Comparison of ENCODE assay signal across 8 cellular contexts in the genomic region with DNA sequence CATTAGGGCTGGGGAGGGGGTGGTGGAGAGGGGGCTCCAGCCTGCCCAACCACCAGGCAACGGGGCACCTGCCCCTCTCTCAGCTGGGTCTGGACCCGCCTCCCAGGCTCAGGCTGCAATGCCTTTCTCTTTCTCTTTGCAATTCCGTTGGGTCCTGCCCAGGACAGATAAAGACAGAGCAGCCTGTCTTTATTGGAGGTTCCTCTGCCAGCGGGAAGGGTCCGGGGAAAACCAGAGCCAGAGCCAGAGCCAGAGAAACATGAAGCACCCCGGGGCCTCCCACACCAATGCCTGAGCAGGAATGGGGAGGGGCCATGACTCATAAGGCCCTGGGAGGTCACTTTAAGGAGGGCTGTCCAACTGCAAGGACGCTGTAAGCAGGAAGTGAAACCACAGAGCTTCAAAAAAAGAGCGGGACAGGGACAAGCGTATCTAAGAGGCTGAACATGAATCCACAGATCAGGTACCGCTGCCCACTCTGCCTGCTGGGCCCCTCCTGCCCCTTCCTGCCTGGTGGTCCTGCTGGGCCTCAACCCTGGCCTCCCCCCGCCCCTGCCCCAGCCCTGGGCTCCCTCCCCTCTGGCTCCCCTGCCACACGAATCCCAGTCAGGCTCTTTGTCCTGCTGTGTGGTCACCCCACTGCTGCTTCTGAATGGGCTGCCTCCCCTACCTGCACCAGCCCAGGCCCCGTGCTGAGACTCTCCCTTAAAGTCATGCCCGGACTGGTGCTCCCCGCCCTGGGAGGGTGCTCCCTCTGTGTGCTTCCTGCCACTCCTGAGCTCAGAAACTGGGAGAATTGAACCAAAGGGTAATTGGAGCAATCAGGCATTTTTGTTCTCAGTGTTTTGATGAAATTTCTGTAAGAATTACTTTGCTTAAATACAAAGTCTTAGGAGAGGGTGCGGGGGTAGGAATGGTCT. TPM values are rescaled to one million over a fixed set of nuclear protein-coding genes. Genes with fewer than 3 reads are reported as not detected.
DNase-seq lines count a peak whose midpoint lies in the region; ATAC-seq, FAIRE-seq and TF ChIP-seq lines count a peak whose summit lies in the region.

TSS of gene APOBEC3B (plus strand) at position 340 of the 920 bp plus-strand sequence. CDS start at position 447, 107 bp downstream.

- H3K27ac Mint-ChIP-seq in natural killer cell = peak within 1 kb of the TSS in 1 of 2 donors; percentile 89
- H3K27ac Mint-ChIP-seq in stimulated activated naive B cell treated with anti-CD40 and anti-IgM and Interleukin-4, amounts not matched to agents 10 μg/mL and 1 μg/mL and 100 μg/mL, for 72 hours = peak within 1 kb of the TSS; percentile 95

- intact Hi-C loops in natural killer cell (cut with micrococcal nuclease) = no loop called here

- H3K79me2 ChIP-seq in OCI-LY3 (ENCODE audit: low read length) (peaks cover 4% of the 10 kb centered on the region; the same call in 1 of the 2 replicates), fibroblast of lung (ENCODE audit: control insufficient read depth, insufficient read depth, low read length) (no peaks in the 10 kb centered on the region)

- peak within 1 kb of the TSS; percentile 73 for H3K4me3 ChIP-seq in OCI-LY3 (ENCODE audit: low read length)
- H3K4me3 ChIP-seq in fibroblast of lung (replicated peaks in 1 of 4; ENCODE audit: control extremely low read depth in 1 of 4, insufficient read depth in 1 of 4, low read depth in 3 of 4, low read length in 4 of 4) = peak within 1 kb of the TSS; percentile 45 to 57 (median 52)

- H3K4me1 ChIP-seq in OCI-LY3 (ENCODE audit: low read length) (peaks cover 65% of the 10 kb centered on the region), fibroblast of lung (ENCODE audit: control insufficient read depth, extremely low read depth, insufficient read depth, low read length) (peaks cover 6% of the 10 kb centered on the region)

- FAIRE-seq in GM12892 (lab: Jason Lieb, UNC) = peak; percentile 98

- H3K36me3 ChIP-seq in OCI-LY3 (replicated peaks; ENCODE audit: low read depth, low read length) (no peaks in the 10 kb centered on the region), fibroblast of lung (ENCODE audit: control insufficient read depth, insufficient read depth, low read length) (no peaks in the 10 kb centered on the region)

- TF ChIP-seq CTCF in OCI-LY3 (IDR thresholded peaks at IDR 0.05; ENCODE audit: low read depth, low read length) = no peak
- TF ChIP-seq CTCF in fibroblast of lung (conservative IDR thresholded peaks at IDR 0.05 in 1 of 2, IDR thresholded peaks at IDR 0.05 in 1 of 2; ENCODE audit: low read depth in 1 of 2, low read length in 2 of 2) = no peak
- no peak for TF ChIP-seq CTCF in natural killer cell (IDR thresholded peaks at IDR 0.05)
- TF ChIP-seq CTCF in omental fat pad (IDR thresholded peaks at IDR 0.05) = no peak

- H3K4me1 Mint-ChIP-seq in natural killer cell = peaks cover 0 to 17% of the 10 kb centered on the region in 2 donors
- peaks cover 31 to 34% of the 10 kb centered on the region in 2 donors for H3K4me1 Mint-ChIP-seq in stimulated activated naive B cell treated with anti-CD40 and anti-IgM and Interleukin-4, amounts not matched to agents 10 μg/mL and 1 μg/mL and 100 μg/mL, for 72 hours

- no peak; the same call in 1 of the 2 replicates for TF ChIP-seq POLR2A in GM12892 (IDR thresholded peaks at IDR 0.05; ENCODE audit: low read depth, low read length)

- H3K27ac ChIP-seq in OCI-LY3 (ENCODE audit: low read length) = peak within 1 kb of the TSS; percentile 84
- peak within 1 kb of the TSS; percentile 68 for H3K27ac ChIP-seq in fibroblast of lung (ENCODE audit: insufficient read depth, low read length)

- H3K4me2 ChIP-seq in OCI-LY3 (ENCODE audit: low read length) (peak within 1 kb of the TSS; percentile 80), fibroblast of lung (ENCODE audit: extremely low read depth, insufficient read depth, low read length) (peak within 1 kb of the TSS; percentile 86)

- peak within 1 kb of the TSS; percentile 71 for H3K9ac ChIP-seq in OCI-LY3 (ENCODE audit: low read length)
- H3K9ac ChIP-seq in fibroblast of lung (ENCODE audit: insufficient read depth, low read length) = peak within 1 kb of the TSS; percentile 55

- H3K9me3 Mint-ChIP-seq in natural killer cell = no peaks in the 10 kb centered on the region
- peaks cover 2 to 4% of the 10 kb centered on the region in 2 donors for H3K9me3 Mint-ChIP-seq in stimulated activated naive B cell treated with anti-CD40 and anti-IgM and Interleukin-4, amounts not matched to agents 10 μg/mL and 1 μg/mL and 100 μg/mL, for 72 hours

- DNase-seq in GM12892 (ENCODE audit: insufficient read length) (peak; percentile 77), activated T-cell treated with anti-CD3 and anti-CD28 coated beads for 4 hours (peak; percentile 47), fibroblast of lung (ENCODE audit: low read depth in 2 of 2) (peak; percentile 94 to 96), natural killer cell (peak; percentile 75), omental fat pad (ENCODE audit: low spot score) (no peak)
- peak; percentile 81 for DNase-seq in stimulated activated naive B cell treated with anti-CD40 and anti-IgM and Interleukin-4, amounts not matched to agents 10 μg/mL and 1 μg/mL and 100 μg/mL, for 72 hours

- no peaks in the 10 kb centered on the region for H3K36me3 Mint-ChIP-seq in natural killer cell
- H3K36me3 Mint-ChIP-seq in stimulated activated naive B cell treated with anti-CD40 and anti-IgM and Interleukin-4, amounts not matched to agents 10 μg/mL and 1 μg/mL and 100 μg/mL, for 72 hours = peaks cover 0 to 4% of the 10 kb centered on the region in 2 donors

- no peaks in the 10 kb centered on the region for H3K27me3 Mint-ChIP-seq in natural killer cell (ENCODE audit: low read depth in 2 of 2)
- H3K27me3 Mint-ChIP-seq in stimulated activated naive B cell treated with anti-CD40 and anti-IgM and Interleukin-4, amounts not matched to agents 10 μg/mL and 1 μg/mL and 100 μg/mL, for 72 hours = peaks cover 0 to 4% of the 10 kb centered on the region in 2 donors

- no peaks in the 10 kb centered on the region for H4K20me1 ChIP-seq in OCI-LY3 (ENCODE audit: insufficient read depth, low read length)
- H4K20me1 ChIP-seq in fibroblast of lung (ENCODE audit: control insufficient read depth, extremely low read depth, insufficient read depth, low read length) = no peaks in the 10 kb centered on the region

- no peaks in the 10 kb centered on the region for H3K27me3 ChIP-seq in OCI-LY3 (ENCODE audit: low read depth, low read length)
- H3K27me3 ChIP-seq in fibroblast of lung (ENCODE audit: control insufficient read depth, insufficient read depth, low read length) = no peaks in the 10 kb centered on the region

- peak within 1 kb of the TSS; percentile 1; the same call in 1 of the 2 replicates for H2AFZ ChIP-seq in OCI-LY3 (ENCODE audit: low read depth, low read length)
- H2AFZ ChIP-seq in fibroblast of lung (ENCODE audit: low read length) = peak within 1 kb of the TSS; percentile 65

- ATAC-seq in HG02885 (IDR thresholded peaks at IDR 0.05; ENCODE audit: poor library complexity, unreplicated experiment) (peak; percentile 69), natural killer cell (peak in 2 of 3 donors; percentile 95 to 97), omental fat pad (ENCODE audit: low FRiP score) (no peak)
- peak; percentile 76 to 81 for ATAC-seq in stimulated activated naive B cell treated with anti-CD40 and anti-IgM and Interleukin-4, amounts not matched to agents 10 μg/mL and 1 μg/mL and 100 μg/mL, for 72 hours (replicated peaks)

- no peak within 1 kb of the TSS for H3K4me3 Mint-ChIP-seq in natural killer cell
- H3K4me3 Mint-ChIP-seq in stimulated activated naive B cell treated with anti-CD40 and anti-IgM and Interleukin-4, amounts not matched to agents 10 μg/mL and 1 μg/mL and 100 μg/mL, for 72 hours = peak within 1 kb of the TSS; percentile 85 to 93

- H3K9me3 ChIP-seq in OCI-LY3 (ENCODE audit: insufficient read depth, low read length) (no peaks in the 10 kb centered on the region), fibroblast of lung (ENCODE audit: control insufficient read depth, insufficient read depth, low read depth, low read length) (no peaks in the 10 kb centered on the region)

RNA-seq across cellular contexts. Expression of gene APOBEC3B, which starts in this region (rescaled TPM):
- polyA plus RNA-seq in GM12892 (2012; ENCODE audit: missing spikeins) = 21.6 TPM
- total RNA-seq in fibroblast of lung (0.77 and 2.3 TPM in 2 replicates), natural killer cell (1 to 10 TPM; 1.7 to 2.3 (median 2.2) TPM), omental fat pad (1 to 10 TPM in 2 of 4 donors, not detected in 2; 1.1 to 2.2 TPM)
- polyA plus RNA-seq in fibroblast of lung = 10.3 and 51.7 TPM in 2 replicates
- polyA plus RNA-seq in fibroblast of lung (2012) = 8.9 and 45.1 TPM in 2 replicates
- 11.9 and 51.5 TPM in 2 replicates for polyA minus RNA-seq in fibroblast of lung (ENCODE audit: low replicate concordance)
